In genomic region chr1:149927535-149928387, GRCh38 we compare ENCODE assay signal across 1 cellular context.
A peak's percentile ranks its signal among the peaks of the same experiment; 100 is the strongest.
TF ChIP-seq lines count a peak whose summit lies in the region.

A gene with protein sequence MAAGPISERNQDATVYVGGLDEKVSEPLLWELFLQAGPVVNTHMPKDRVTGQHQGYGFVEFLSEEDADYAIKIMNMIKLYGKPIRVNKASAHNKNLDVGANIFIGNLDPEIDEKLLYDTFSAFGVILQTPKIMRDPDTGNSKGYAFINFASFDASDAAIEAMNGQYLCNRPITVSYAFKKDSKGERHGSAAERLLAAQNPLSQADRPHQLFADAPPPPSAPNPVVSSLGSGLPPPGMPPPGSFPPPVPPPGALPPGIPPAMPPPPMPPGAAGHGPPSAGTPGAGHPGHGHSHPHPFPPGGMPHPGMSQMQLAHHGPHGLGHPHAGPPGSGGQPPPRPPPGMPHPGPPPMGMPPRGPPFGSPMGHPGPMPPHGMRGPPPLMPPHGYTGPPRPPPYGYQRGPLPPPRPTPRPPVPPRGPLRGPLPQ (minus strand): TSS chr1:149927803. CDS start chr1:149927759, 44 bp downstream.

TF ChIP-seq in HepG2, 621 proteins besides CTCF, POLR2A, EP300 and RAD21 (continued from another document and continues in another):
- TF ChIP-seq, protein P1, sequence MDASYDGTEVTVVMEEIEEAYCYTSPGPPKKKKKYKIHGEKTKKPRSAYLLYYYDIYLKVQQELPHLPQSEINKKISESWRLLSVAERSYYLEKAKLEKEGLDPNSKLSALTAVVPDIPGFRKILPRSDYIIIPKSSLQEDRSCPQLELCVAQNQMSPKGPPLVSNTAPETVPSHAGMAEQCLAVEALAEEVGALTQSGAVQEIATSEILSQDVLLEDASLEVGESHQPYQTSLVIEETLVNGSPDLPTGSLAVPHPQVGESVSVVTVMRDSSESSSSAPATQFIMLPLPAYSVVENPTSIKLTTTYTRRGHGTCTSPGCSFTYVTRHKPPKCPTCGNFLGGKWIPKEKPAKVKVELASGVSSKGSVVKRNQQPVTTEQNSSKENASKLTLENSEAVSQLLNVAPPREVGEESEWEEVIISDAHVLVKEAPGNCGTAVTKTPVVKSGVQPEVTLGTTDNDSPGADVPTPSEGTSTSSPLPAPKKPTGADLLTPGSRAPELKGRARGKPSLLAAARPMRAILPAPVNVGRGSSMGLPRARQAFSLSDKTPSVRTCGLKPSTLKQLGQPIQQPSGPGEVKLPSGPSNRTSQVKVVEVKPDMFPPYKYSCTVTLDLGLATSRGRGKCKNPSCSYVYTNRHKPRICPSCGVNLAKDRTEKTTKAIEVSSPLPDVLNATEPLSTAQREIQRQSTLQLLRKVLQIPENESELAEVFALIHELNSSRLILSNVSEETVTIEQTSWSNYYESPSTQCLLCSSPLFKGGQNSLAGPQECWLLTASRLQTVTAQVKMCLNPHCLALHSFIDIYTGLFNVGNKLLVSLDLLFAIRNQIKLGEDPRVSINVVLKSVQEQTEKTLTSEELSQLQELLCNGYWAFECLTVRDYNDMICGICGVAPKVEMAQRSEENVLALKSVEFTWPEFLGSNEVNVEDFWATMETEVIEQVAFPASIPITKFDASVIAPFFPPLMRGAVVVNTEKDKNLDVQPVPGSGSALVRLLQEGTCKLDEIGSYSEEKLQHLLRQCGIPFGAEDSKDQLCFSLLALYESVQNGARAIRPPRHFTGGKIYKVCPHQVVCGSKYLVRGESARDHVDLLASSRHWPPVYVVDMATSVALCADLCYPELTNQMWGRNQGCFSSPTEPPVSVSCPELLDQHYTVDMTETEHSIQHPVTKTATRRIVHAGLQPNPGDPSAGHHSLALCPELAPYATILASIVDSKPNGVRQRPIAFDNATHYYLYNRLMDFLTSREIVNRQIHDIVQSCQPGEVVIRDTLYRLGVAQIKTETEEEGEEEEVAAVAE (CRISPR knock-in tag; IDR thresholded peaks at IDR 0.05; ENCODE audit: borderline replicate concordance), result 0 out of 2 replicates have a peak, but pooled peaks have one; percentile 47
- peak; percentile 78 for TF ChIP-seq FOXC1 (CRISPR knock-in tag; IDR thresholded peaks at IDR 0.05; ENCODE audit: borderline replicate concordance)
- TF ChIP-seq CREM (IDR thresholded peaks at IDR 0.05), result peak; percentile 91
- no peak for TF ChIP-seq CREM (CRISPR knock-in tag; IDR thresholded peaks at IDR 0.05)
- peak; percentile 47; the same call in 1 of the 2 replicates for TF ChIP-seq ZSCAN21 (CRISPR knock-in tag; IDR thresholded peaks at IDR 0.05; ENCODE audit: borderline replicate concordance)
- TF ChIP-seq JARID2 (CRISPR knock-in tag; IDR thresholded peaks at IDR 0.05; ENCODE audit: insufficient replicate concordance), result peak; percentile 43
- 0 out of 2 replicates have a peak, but pooled peaks have one; percentile 41 for TF ChIP-seq ZNF367 (CRISPR knock-in tag; IDR thresholded peaks at IDR 0.05; ENCODE audit: borderline replicate concordance)
- no peak for TF ChIP-seq DZIP1 (CRISPR knock-in tag; IDR thresholded peaks at IDR 0.05)
- peak; percentile 38; the same call in 1 of the 2 replicates for TF ChIP-seq GATA4 (IDR thresholded peaks at IDR 0.05; ENCODE audit: borderline replicate concordance, low read depth)
- TF ChIP-seq YY1 (IDR thresholded peaks at IDR 0.05; ENCODE audit: insufficient read depth, insufficient replicate concordance, low read depth, low read length), result peak; percentile 96
- TF ChIP-seq CBX5 (CRISPR knock-in tag; IDR thresholded peaks at IDR 0.05; ENCODE audit: borderline replicate concordance), result peak; percentile 47; the same call in 1 of the 2 replicates
- TF ChIP-seq, protein P2, sequence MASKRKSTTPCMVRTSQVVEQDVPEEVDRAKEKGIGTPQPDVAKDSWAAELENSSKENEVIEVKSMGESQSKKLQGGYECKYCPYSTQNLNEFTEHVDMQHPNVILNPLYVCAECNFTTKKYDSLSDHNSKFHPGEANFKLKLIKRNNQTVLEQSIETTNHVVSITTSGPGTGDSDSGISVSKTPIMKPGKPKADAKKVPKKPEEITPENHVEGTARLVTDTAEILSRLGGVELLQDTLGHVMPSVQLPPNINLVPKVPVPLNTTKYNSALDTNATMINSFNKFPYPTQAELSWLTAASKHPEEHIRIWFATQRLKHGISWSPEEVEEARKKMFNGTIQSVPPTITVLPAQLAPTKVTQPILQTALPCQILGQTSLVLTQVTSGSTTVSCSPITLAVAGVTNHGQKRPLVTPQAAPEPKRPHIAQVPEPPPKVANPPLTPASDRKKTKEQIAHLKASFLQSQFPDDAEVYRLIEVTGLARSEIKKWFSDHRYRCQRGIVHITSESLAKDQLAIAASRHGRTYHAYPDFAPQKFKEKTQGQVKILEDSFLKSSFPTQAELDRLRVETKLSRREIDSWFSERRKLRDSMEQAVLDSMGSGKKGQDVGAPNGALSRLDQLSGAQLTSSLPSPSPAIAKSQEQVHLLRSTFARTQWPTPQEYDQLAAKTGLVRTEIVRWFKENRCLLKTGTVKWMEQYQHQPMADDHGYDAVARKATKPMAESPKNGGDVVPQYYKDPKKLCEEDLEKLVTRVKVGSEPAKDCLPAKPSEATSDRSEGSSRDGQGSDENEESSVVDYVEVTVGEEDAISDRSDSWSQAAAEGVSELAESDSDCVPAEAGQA (IDR thresholded peaks at IDR 0.05; ENCODE audit: low read depth), result peak; percentile 87
- TF ChIP-seq, protein P2 (CRISPR knock-in tag; IDR thresholded peaks at IDR 0.05; ENCODE audit: borderline replicate concordance), result no peak
- peak; percentile 97 for TF ChIP-seq ELF1 (CRISPR knock-in tag; IDR thresholded peaks at IDR 0.05)
- peak; percentile 99 for TF ChIP-seq GABPB1 (CRISPR knock-in tag; IDR thresholded peaks at IDR 0.05)
- peak; percentile 99 for TF ChIP-seq POLR2AphosphoS5 (IDR thresholded peaks at IDR 0.05; ENCODE audit: low read depth, low read length)
- TF ChIP-seq CCAR2 (optimal IDR thresholded peaks at IDR 0.05; ENCODE audit: low read depth, low read length), result no peak
- TF ChIP-seq ZNF776 (CRISPR knock-in tag; IDR thresholded peaks at IDR 0.05), result 0 out of 2 replicates have a peak, but pooled peaks have one; percentile 33
- TF ChIP-seq RCOR2 (CRISPR knock-in tag; IDR thresholded peaks at IDR 0.05), result 0 out of 2 replicates have a peak, but pooled peaks have one; percentile 10
- no peak for TF ChIP-seq PITX1 (CRISPR knock-in tag; IDR thresholded peaks at IDR 0.05)
- TF ChIP-seq, protein P3, sequence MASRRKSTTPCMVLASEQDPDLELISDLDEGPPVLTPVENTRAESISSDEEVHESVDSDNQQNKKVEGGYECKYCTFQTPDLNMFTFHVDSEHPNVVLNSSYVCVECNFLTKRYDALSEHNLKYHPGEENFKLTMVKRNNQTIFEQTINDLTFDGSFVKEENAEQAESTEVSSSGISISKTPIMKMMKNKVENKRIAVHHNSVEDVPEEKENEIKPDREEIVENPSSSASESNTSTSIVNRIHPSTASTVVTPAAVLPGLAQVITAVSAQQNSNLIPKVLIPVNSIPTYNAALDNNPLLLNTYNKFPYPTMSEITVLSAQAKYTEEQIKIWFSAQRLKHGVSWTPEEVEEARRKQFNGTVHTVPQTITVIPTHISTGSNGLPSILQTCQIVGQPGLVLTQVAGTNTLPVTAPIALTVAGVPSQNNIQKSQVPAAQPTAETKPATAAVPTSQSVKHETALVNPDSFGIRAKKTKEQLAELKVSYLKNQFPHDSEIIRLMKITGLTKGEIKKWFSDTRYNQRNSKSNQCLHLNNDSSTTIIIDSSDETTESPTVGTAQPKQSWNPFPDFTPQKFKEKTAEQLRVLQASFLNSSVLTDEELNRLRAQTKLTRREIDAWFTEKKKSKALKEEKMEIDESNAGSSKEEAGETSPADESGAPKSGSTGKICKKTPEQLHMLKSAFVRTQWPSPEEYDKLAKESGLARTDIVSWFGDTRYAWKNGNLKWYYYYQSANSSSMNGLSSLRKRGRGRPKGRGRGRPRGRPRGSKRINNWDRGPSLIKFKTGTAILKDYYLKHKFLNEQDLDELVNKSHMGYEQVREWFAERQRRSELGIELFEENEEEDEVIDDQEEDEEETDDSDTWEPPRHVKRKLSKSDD (CRISPR knock-in tag; IDR thresholded peaks at IDR 0.05; ENCODE audit: low read depth), result peak; percentile 67; the same call in 1 of the 2 replicates
- TF ChIP-seq ZNF652 (CRISPR knock-in tag; IDR thresholded peaks at IDR 0.05; ENCODE audit: borderline replicate concordance, low read depth), result 0 out of 2 replicates have a peak, but pooled peaks have one; percentile 6
- 0 out of 2 replicates have a peak, but pooled peaks have one; percentile 20 for TF ChIP-seq SMAD3 (CRISPR knock-in tag; IDR thresholded peaks at IDR 0.05)
- peak; percentile 28 for TF ChIP-seq GATAD2A (CRISPR knock-in tag; IDR thresholded peaks at IDR 0.05)
- TF ChIP-seq ATAD3A (CRISPR knock-in tag; IDR thresholded peaks at IDR 0.05), result no peak
- no peak for TF ChIP-seq SNRNP70 (IDR thresholded peaks at IDR 0.05; ENCODE audit: low read depth, low read length)
- TF ChIP-seq ZNF670 (CRISPR knock-in tag; IDR thresholded peaks at IDR 0.05; ENCODE audit: borderline replicate concordance), result peak; percentile 81; the same call in 1 of the 2 replicates
- no peak; the same call in 1 of the 2 replicates for TF ChIP-seq JDP2 (CRISPR knock-in tag; IDR thresholded peaks at IDR 0.05; ENCODE audit: borderline replicate concordance)
- TF ChIP-seq FOXA3 (CRISPR knock-in tag; IDR thresholded peaks at IDR 0.05), result peak; percentile 50; the same call in 1 of the 2 replicates
- TF ChIP-seq THAP11 (CRISPR knock-in tag; IDR thresholded peaks at IDR 0.05), result peak; percentile 95
- peak; percentile 49; the same call in 1 of the 2 replicates for TF ChIP-seq ZNF331 (CRISPR knock-in tag; IDR thresholded peaks at IDR 0.05)
- TF ChIP-seq, protein P4, sequence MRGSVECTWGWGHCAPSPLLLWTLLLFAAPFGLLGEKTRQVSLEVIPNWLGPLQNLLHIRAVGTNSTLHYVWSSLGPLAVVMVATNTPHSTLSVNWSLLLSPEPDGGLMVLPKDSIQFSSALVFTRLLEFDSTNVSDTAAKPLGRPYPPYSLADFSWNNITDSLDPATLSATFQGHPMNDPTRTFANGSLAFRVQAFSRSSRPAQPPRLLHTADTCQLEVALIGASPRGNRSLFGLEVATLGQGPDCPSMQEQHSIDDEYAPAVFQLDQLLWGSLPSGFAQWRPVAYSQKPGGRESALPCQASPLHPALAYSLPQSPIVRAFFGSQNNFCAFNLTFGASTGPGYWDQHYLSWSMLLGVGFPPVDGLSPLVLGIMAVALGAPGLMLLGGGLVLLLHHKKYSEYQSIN (CRISPR knock-in tag; IDR thresholded peaks at IDR 0.05; ENCODE audit: borderline replicate concordance), result no peak
- no peak for TF ChIP-seq RBM22 (optimal IDR thresholded peaks at IDR 0.05; ENCODE audit: low read length)
- peak; percentile 90 for TF ChIP-seq TFDP2 (CRISPR knock-in tag; IDR thresholded peaks at IDR 0.05)
- TF ChIP-seq U2AF1 (optimal IDR thresholded peaks at IDR 0.05; ENCODE audit: low read depth, low read length), result peak; percentile 87
- TF ChIP-seq, protein P5, sequence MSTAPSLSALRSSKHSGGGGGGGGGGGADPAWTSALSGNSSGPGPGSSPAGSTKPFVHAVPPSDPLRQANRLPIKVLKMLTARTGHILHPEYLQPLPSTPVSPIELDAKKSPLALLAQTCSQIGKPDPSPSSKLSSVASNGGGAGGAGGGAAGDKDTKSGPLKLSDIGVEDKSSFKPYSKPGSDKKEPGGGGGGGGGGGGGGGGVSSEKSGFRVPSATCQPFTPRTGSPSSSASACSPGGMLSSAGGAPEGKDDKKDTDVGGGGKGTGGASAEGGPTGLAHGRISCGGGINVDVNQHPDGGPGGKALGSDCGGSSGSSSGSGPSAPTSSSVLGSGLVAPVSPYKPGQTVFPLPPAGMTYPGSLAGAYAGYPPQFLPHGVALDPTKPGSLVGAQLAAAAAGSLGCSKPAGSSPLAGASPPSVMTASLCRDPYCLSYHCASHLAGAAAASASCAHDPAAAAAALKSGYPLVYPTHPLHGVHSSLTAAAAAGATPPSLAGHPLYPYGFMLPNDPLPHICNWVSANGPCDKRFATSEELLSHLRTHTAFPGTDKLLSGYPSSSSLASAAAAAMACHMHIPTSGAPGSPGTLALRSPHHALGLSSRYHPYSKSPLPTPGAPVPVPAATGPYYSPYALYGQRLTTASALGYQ (CRISPR knock-in tag; IDR thresholded peaks at IDR 0.05), result peak; percentile 12; the same call in 1 of the 2 replicates
- TF ChIP-seq ARNT (IDR thresholded peaks at IDR 0.05), result no peak
- TF ChIP-seq YEATS4 (CRISPR knock-in tag; IDR thresholded peaks at IDR 0.05; ENCODE audit: borderline replicate concordance), result peak; percentile 73
